Comparison of ENCODE assay signal across 23 cellular contexts in the genomic region with DNA sequence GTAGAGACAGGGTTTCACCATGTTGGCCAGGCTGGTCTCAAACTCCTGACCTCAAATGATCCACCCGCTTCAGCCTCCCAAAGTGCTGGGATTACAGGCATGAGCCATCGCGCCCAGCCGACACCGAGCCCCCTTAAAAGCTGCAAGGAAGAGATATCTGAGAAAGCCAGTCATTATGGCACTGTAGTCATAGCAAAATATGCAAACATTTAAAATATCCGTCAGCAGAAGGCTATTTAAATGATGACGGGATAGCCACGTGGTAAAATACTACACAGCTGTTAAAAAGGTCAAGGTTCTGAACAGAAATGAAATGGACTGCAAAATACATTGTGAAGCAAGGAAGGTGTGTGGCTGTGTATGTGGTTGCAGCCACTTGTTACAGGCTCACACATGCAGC.
"Had no signal": no experiment of that assay in that cellular context is flagged by ENCODE, and none has a peak within 500 bp of the region (broad histone marks: within the 10 kb centered on the region; RNA-seq: fewer than 3 reads in every experiment).

No MANE protein-coding gene starts in this region.

- H3K4me3 ChIP-seq: coronary artery, heart right ventricle, mucosa of descending colon, stomach, thoracic aorta, transverse colon had no signal

- H3K27ac ChIP-seq: coronary artery, heart right ventricle, stomach, thoracic aorta, transverse colon had no signal

- H3K36me3 ChIP-seq: heart right ventricle, neutrophil, stomach, thoracic aorta, transverse colon had no signal

- H3K9me3 ChIP-seq: heart right ventricle, mucosa of descending colon, neutrophil, stomach, thoracic aorta, transverse colon had no signal

- H3K27me3 ChIP-seq: heart right ventricle, neutrophil, stomach, transverse colon had no signal

- ATAC-seq: esophagus mucosa; heart right ventricle; left lobe of liver; mucosa of descending colon; naive thymus-derived CD8-positive, alpha-beta T cell; right cardiac atrium had no signal

- FAIRE-seq: endothelial cell of umbilical vein, frontal cortex, small intestine had no signal

- DNase-seq: effector CD4-positive, alpha-beta T cell; endodermal cell; heart right ventricle; hypothalamus; islet precursor cell; mammary epithelial cell; mucosa of descending colon; naive thymus-derived CD8-positive, alpha-beta T cell; posterior cingulate gyrus; right cardiac atrium; small intestine; stimulated activated CD4-positive, alpha-beta T cell treated with anti-CD3 and anti-CD28 coated beads, Interleukin-12 subunit alpha, Interleukin-12 subunit beta, amount 100 ng/mL, for 4 hours; stimulated activated naive CD4-positive, alpha-beta T cell; stomach; substantia nigra; transverse colon had no signal
